In the genomic region with DNA sequence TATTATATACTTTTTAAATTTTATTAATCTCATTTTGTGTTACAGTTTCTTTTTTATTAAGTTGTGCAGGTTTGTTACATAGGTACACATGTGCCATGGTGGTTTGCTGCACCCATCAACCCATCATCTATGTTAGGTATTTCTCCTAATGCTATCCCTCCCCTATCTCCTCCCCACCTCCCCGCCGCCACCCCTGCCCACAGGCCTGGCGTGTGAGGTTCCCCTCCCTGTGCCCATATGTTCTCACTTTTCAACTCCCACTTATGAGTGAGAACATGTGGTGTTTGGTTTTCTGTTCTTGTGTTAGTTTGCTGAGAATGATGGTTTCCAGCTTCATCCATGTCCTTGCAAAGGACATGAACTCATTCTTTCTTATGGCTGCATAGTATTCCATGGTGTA, we compare ENCODE assay signal across 4 cellular contexts. TPM values are rescaled to one million over a fixed set of nuclear protein-coding genes. Genes with fewer than 3 reads are reported as not detected.
"Had no signal": no experiment of that assay in that cellular context is flagged by ENCODE, and none has a peak within 500 bp of the region (broad histone marks: within the 10 kb centered on the region; RNA-seq: fewer than 3 reads in every experiment).

No MANE protein-coding gene starts in this region.

RNA-seq across cellular contexts. Expression of a gene that starts 29.8 kb away (rescaled TPM):
- total RNA-seq: OCI-LY7, Peyer's patch, SJCRH30, T-cell had no signal
